ENCODE assay signal across 9 cellular contexts in genomic region chr20:34703061-34703572, GRCh38. TPM values are rescaled to one million over a fixed set of nuclear protein-coding genes. Genes with fewer than 3 reads are reported as not detected.
DNase-seq lines count a peak whose midpoint lies in the region; ATAC-seq and TF ChIP-seq lines count a peak whose summit lies in the region.
"Had no signal": no experiment of that assay in that cellular context is flagged by ENCODE, and none has a peak within 500 bp of the region (broad histone marks: within the 10 kb centered on the region; RNA-seq: fewer than 3 reads in every experiment).

No MANE protein-coding gene starts in this region.

- no peaks in the 10 kb centered on the region for H3K36me3 ChIP-seq in CD8-positive, alpha-beta T cell (ENCODE audit: insufficient read depth, low read length)
- no peaks in the 10 kb centered on the region for H3K36me3 ChIP-seq in PC-9 (ENCODE audit: low read depth)
- no peaks in the 10 kb centered on the region for H3K36me3 ChIP-seq in trophoblast cell (ENCODE audit: control insufficient read depth in 1 of 2, insufficient read depth in 2 of 2, low read length in 2 of 2)

- H3K4me3 Mint-ChIP-seq in CD8-positive, alpha-beta T cell = peak overlapping the region; percentile 93

- no peak overlapping the region for H2AK5ac ChIP-seq in trophoblast cell (ENCODE audit: low read length)

- no peaks in the 10 kb centered on the region for H3K9me3 ChIP-seq in CD8-positive, alpha-beta T cell (ENCODE audit: low read length)
- H3K9me3 ChIP-seq in PC-9 (ENCODE audit: insufficient read depth, low read depth) (no peaks in the 10 kb centered on the region), trophoblast cell (ENCODE audit: insufficient read depth, low read depth, low read length) (no peaks in the 10 kb centered on the region)

- no peak overlapping the region for H3K9ac ChIP-seq in trophoblast cell (ENCODE audit: low read length)

- no peaks in the 10 kb centered on the region for H3K9me3 Mint-ChIP-seq in CD8-positive, alpha-beta T cell

- no peaks in the 10 kb centered on the region; the same call in 1 of the 2 replicates for H4K20me1 ChIP-seq in PC-9 (ENCODE audit: insufficient read depth)

- H3K9me2 ChIP-seq in PC-9 (ENCODE audit: insufficient read depth) = no peaks in the 10 kb centered on the region

- H3K4me3 ChIP-seq in CD8-positive, alpha-beta T cell (ENCODE audit: low read depth, low read length) = peak overlapping the region; percentile 96
- H3K4me3 ChIP-seq in PC-9 (peak overlapping the region; percentile 64), epithelial cell of esophagus (ENCODE audit: low read length) (peak overlapping the region; percentile 75), trophoblast cell (ENCODE audit: low read depth, low read length) (no peak overlapping the region)

- peaks cover 8% of the 10 kb centered on the region for H3K27me3 Mint-ChIP-seq in CD8-positive, alpha-beta T cell (ENCODE audit: low read depth)

- H3K14ac ChIP-seq in trophoblast cell (ENCODE audit: low read length) = no peak overlapping the region

- intact Hi-C loops in CD8-positive, alpha-beta T cell (cut with DNase I, micrococcal nuclease) = loop anchor here in 1 of 2 experiments (10.0 kb wide), 1 partner anchor 708 kb away; the partner anchor contains the start of gene RALY
- intact Hi-C loops in PC-9 (cut with micrococcal nuclease; ENCODE audit: unreplicated experiment) = no loop called here

- no peaks in the 10 kb centered on the region for H3K79me2 ChIP-seq in PC-9 (ENCODE audit: low read depth)
- peaks cover 5% of the 10 kb centered on the region for H3K79me2 ChIP-seq in trophoblast cell (ENCODE audit: control insufficient read depth, insufficient read depth, low read length, poor library complexity)

- peak overlapping the region; percentile 95 for H3K27ac Mint-ChIP-seq in CD8-positive, alpha-beta T cell

- BruUV-seq in PC-9 (replicated peaks; lab: Mats Ljungman, UMichigan) = no TSS peak

- no peak overlapping the region for H4K8ac ChIP-seq in trophoblast cell (ENCODE audit: low read depth, low read length)

- H3K4me1 Mint-ChIP-seq in CD8-positive, alpha-beta T cell (ENCODE audit: low read depth) = peaks cover 15% of the 10 kb centered on the region

- CTCF ChIA-PET in CD8-positive, alpha-beta T cell (lab: Charles Lee) = interaction anchor here (1.1 to 2.0 kb wide), 3 partner anchors 10 to 141 kb away, joined by 3 to 5 read pairs (median 4); no protein-coding TSS in a partner anchor
- CTCF ChIA-PET in PC-9 (lab: Charles Lee) = interaction anchor here (0.6 to 1.7 kb wide), 2 partner anchors 124 to 313 kb away, joined by 3 to 6 read pairs; no protein-coding TSS in a partner anchor

- no peaks in the 10 kb centered on the region for H3K27me3 ChIP-seq in CD8-positive, alpha-beta T cell (ENCODE audit: insufficient read depth, low read length)
- H3K27me3 ChIP-seq in PC-9 (ENCODE audit: insufficient read depth, low read depth) (no peaks in the 10 kb centered on the region), trophoblast cell (ENCODE audit: insufficient read depth, low read length) (peaks cover 3% of the 10 kb centered on the region)

- H3K27ac ChIP-seq in CD8-positive, alpha-beta T cell (ENCODE audit: low read depth, low read length) = peak overlapping the region; percentile 96
- no peak overlapping the region for H3K27ac ChIP-seq in PC-9
- H3K27ac ChIP-seq in trophoblast cell (ENCODE audit: low read depth, low read length) = no peak overlapping the region

- TF ChIP-seq CTCF in CD8-positive, alpha-beta T cell (IDR thresholded peaks at IDR 0.05) = no peak
- no peak for TF ChIP-seq CTCF in PC-9 (conservative IDR thresholded peaks at IDR 0.05)
- no peak for TF ChIP-seq CTCF in epithelial cell of esophagus (IDR thresholded peaks at IDR 0.05; ENCODE audit: insufficient read depth, low read depth, low read length, missing control alignments)

- no peak for ATAC-seq in CD8-positive, alpha-beta T cell
- ATAC-seq in HG03442 (IDR thresholded peaks at IDR 0.05; ENCODE audit: unreplicated experiment) (no peak), HG02938 (IDR thresholded peaks at IDR 0.05; ENCODE audit: unreplicated experiment) (no peak)

- no peak overlapping the region for H2BK120ac ChIP-seq in trophoblast cell (ENCODE audit: insufficient read depth, low read length, poor library complexity)

- H2AFZ ChIP-seq in PC-9 (peak overlapping the region; percentile 94; the same call in 1 of the 2 replicates), trophoblast cell (ENCODE audit: insufficient read depth, low read length, poor library complexity) (peak overlapping the region; percentile 85)

- no peak overlapping the region for H3K18ac ChIP-seq in trophoblast cell (ENCODE audit: low read length)

- peaks cover 14% of the 10 kb centered on the region for H3K4me1 ChIP-seq in CD8-positive, alpha-beta T cell (ENCODE audit: insufficient read depth, low read length)
- H3K4me1 ChIP-seq in PC-9 (replicated peaks; ENCODE audit: insufficient read depth) (peaks cover 28% of the 10 kb centered on the region), trophoblast cell (ENCODE audit: control insufficient read depth in 1 of 2, insufficient read depth in 2 of 2, low read length in 2 of 2) (peaks cover 13 to 17% of the 10 kb centered on the region in 2 experiments)

- H3K4ac ChIP-seq in trophoblast cell (ENCODE audit: low read depth, low read length) = no peak overlapping the region

- H4K12ac ChIP-seq in trophoblast cell (ENCODE audit: low read depth, low read length) = no peak overlapping the region

- H3K4me2 ChIP-seq in PC-9 = peak overlapping the region; percentile 99
- peak overlapping the region; percentile 99 for H3K4me2 ChIP-seq in trophoblast cell (ENCODE audit: low read length)

- H3K23ac ChIP-seq in trophoblast cell (ENCODE audit: low read length) = no peak overlapping the region

- peaks cover 6% of the 10 kb centered on the region for H3K36me3 Mint-ChIP-seq in CD8-positive, alpha-beta T cell

- no peak for DNase-seq in CD8-positive, alpha-beta T cell
- DNase-seq in PC-9 (no peak), epithelial cell of esophagus (ENCODE audit: low read depth) (no peak), trophoblast cell (no peak), DMS79 (lab: John Stamatoyannopoulos, UW) (no peak), NCI-H1417 treated with DMSO at 0.1 percent for 48 hours (lab: John Stamatoyannopoulos, UW) (no peak)
- DNase-seq: NCI-H2171 had no signal

- H3K79me1 ChIP-seq in trophoblast cell (ENCODE audit: low read length) = peaks cover 8% of the 10 kb centered on the region

- no peak overlapping the region for H2BK5ac ChIP-seq in trophoblast cell (ENCODE audit: low read depth, low read length, poor library complexity)

- POLR2A ChIA-PET in CD8-positive, alpha-beta T cell (lab: Charles Lee) = interaction anchor here (0.5 to 2.3 kb wide), 5 partner anchors 19 to 254 kb away, joined by 3 to 8 read pairs (median 3); partner anchors contain the start of gene PIGU
- POLR2A ChIA-PET in PC-9 (lab: Charles Lee; ENCODE audit: unreplicated experiment) = no interaction called here

- no peak overlapping the region for H4K91ac ChIP-seq in trophoblast cell (ENCODE audit: low read depth, low read length)

- WGBS in trophoblast cell (ENCODE audit: extremely low coverage, insufficient coverage, insufficient read length) = no CpG with 5 or more reads among the region's 5 CpGs

- no peak overlapping the region for H2BK12ac ChIP-seq in trophoblast cell (ENCODE audit: low read length)

- peaks cover 36% of the 10 kb centered on the region for H3F3A ChIP-seq in PC-9 (ENCODE audit: insufficient read depth, low read depth)

RNA-seq across cellular contexts. Expression of gene TP53INP2, which starts 1.0 kb away (rescaled TPM):
- 100 to 1,000 TPM; 101 to 103 TPM for total RNA-seq in CD8-positive, alpha-beta T cell
- total RNA-seq in PC-9 (2021) = 4.4 and 4.9 TPM in 2 replicates
- polyA plus RNA-seq in trophoblast cell (2013) = 23.2 and 23.3 TPM in 2 replicates

RNA-seq across cellular contexts. Expression of gene PIGU, which starts 26.2 kb away (rescaled TPM):
- 1 to 10 TPM; 3.3 to 5.2 TPM for total RNA-seq in CD8-positive, alpha-beta T cell
- total RNA-seq in PC-9 (2021) = 20.9 and 25.0 TPM in 2 replicates
- polyA plus RNA-seq in trophoblast cell (2013) = 29.0 and 29.9 TPM in 2 replicates

Comparison
In these comparisons a context has a peak if more than half of its experiments do, and no peak if none do; other contexts are left out.
1. RNA of gene TP53INP2, which starts 1.0 kb away (total RNA-seq): 101 to 103 TPM in CD8-positive, alpha-beta T cell; 4.4 to 4.9 TPM in PC-9; every median in the first group is over 10 times any median in the second.